ENCODE assay signal across 7 cellular contexts in the genomic region with DNA sequence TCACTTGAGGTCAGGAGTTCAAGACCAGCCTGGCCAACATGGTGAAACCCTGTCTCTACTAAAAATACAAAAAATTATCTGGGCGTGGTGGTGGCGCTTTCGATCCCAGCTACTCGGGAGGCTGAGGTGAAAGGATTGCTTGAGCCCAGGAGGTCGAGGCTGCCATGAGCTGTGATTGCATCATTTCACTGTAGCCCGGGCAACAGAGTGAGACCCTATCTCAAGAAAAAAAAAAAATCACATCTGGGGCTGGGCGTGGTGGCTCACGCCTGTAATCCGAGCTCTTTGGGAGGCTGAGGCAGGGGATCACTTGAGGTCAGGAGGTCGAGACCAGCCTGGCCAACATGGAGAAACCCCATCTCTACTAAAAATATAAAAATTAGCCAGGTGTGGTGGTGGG.
DNase-seq lines count a peak whose midpoint lies in the region; ATAC-seq, FAIRE-seq and TF ChIP-seq lines count a peak whose summit lies in the region.
"Not testable (repeated sequence)": the region's sequence is repeated elsewhere in the genome, so short reads cannot be mapped to it uniquely, and the experiment has no call there.

No MANE protein-coding gene starts in this region.

- not testable (repeated sequence) for FAIRE-seq in K562 (lab: Jason Lieb, UNC)

- 3% methylated on average over 10 of the region's 10 CpGs for WGBS in K562 (ENCODE audit: insufficient coverage, low coverage, missing lambda C conversion rate)

- peak overlapping the region; percentile 41 for H3K4me2 ChIP-seq in BLaER1
- H3K4me2 ChIP-seq in K562 (ENCODE audit: insufficient read depth, low read length) = not testable (repeated sequence)

- H3K27ac Mint-ChIP-seq in HFFc6 = peak overlapping the region; percentile 97; the same call in 1 of the 2 replicates
- not testable (repeated sequence) for H3K27ac Mint-ChIP-seq in type B pancreatic cell

- H4K20me1 ChIP-seq in BLaER1; K562 (replicated peaks; ENCODE audit: control insufficient read depth, insufficient read depth, low read length): not testable (repeated sequence)

- H3K9me1 ChIP-seq in K562 (ENCODE audit: control insufficient read depth, insufficient read depth, low read length) = not testable (repeated sequence)

- peaks cover 43% of the 10 kb centered on the region for H3K4me1 ChIP-seq in BLaER1
- not testable (repeated sequence) for H3K4me1 ChIP-seq in K562 (replicated peaks in 1 of 2; ENCODE audit: control insufficient read depth in 2 of 2, insufficient read depth in 2 of 2, low read length in 2 of 2)
- peaks cover 0 to 44% of the 10 kb centered on the region in 2 donors for H3K4me1 ChIP-seq in right atrium auricular region

- H3K27ac ChIP-seq in BLaER1; K562 (ENCODE audit: extremely low read depth, low read depth, low read length); right atrium auricular region: not testable (repeated sequence)
- H3K27ac ChIP-seq in RWPE1 = peak overlapping the region; percentile 99

- H3K4me1 Mint-ChIP-seq in HFFc6 (ENCODE audit: low read depth) = peaks cover 29% of the 10 kb centered on the region
- peaks cover 31% of the 10 kb centered on the region for H3K4me1 Mint-ChIP-seq in type B pancreatic cell (ENCODE audit: unreplicated experiment)

- intact Hi-C loops in K562 (cut with micrococcal nuclease) = not testable (repeated sequence)

- not testable (repeated sequence) for H3K9ac ChIP-seq in BLaER1; K562 (ENCODE audit: insufficient read depth in 1 of 2, low read depth in 2 of 2, low read length in 2 of 2)

- H3K4me3 Mint-ChIP-seq in HFFc6, type B pancreatic cell: not testable (repeated sequence)

- not testable (repeated sequence) for H3K4me3 ChIP-seq in BLaER1, K562, right atrium auricular region

- not testable (repeated sequence) for BruUV-seq in K562 (replicated peaks; lab: Mats Ljungman, UMichigan)

- TF ChIP-seq POLR2A in K562 (conservative IDR thresholded peaks at IDR 0.05) = not testable (repeated sequence)

- not testable (repeated sequence) for H3K9me3 Mint-ChIP-seq in HFFc6, type B pancreatic cell

- not testable (repeated sequence) for H2AFZ ChIP-seq in K562 (ENCODE audit: low read depth, low read length)

- POLR2A ChIA-PET in RWPE1 (lab: Yijun Ruan, JAX; ENCODE audit: low non-redundant PET); K562 (lab: Yijun Ruan, JAX): not testable (repeated sequence)

- CTCF ChIA-PET in RWPE1 (lab: Yijun Ruan, JAX) = interaction anchor here (0.6 kb wide), 1 partner anchor 134 kb away, joined by 4 read pairs; no protein-coding TSS in a partner anchor
- CTCF ChIA-PET in K562 (lab: Yijun Ruan, JAX; ENCODE audit: low intra/inter-chr PET ratio) = not testable (repeated sequence)

- H3K27me3 ChIP-seq in BLaER1, right atrium auricular region: not testable (repeated sequence)
- H3K27me3 ChIP-seq in K562 (ENCODE audit: control insufficient read depth in 2 of 2, insufficient read depth in 2 of 2, low read length in 2 of 2) = peaks cover 30 to 76% of the 10 kb centered on the region in 2 experiments

- TF ChIP-seq RAD21 in K562 (CRISPR knock-in tag; conservative IDR thresholded peaks at IDR 0.05 in 1 of 2, IDR thresholded peaks at IDR 0.05 in 1 of 2) = not testable (repeated sequence)

- H3K79me2 ChIP-seq in K562 (ENCODE audit: control insufficient read depth, insufficient read depth, low read length) = not testable (repeated sequence)

- not testable (repeated sequence) for H3K9me3 ChIP-seq in BLaER1; K562 (replicated peaks; ENCODE audit: control insufficient read depth, insufficient read depth, low read depth, low read length); right atrium auricular region

- not testable (repeated sequence) for ATAC-seq in K562

- DNase-seq in HFFc6; RWPE1 (ENCODE audit: low spot score); K562 (ENCODE audit: extremely low read depth in 1 of 4, low spot score in 3 of 4): not testable (repeated sequence)
- DNase-seq in right atrium auricular region (ENCODE audit: low spot score) (peak; percentile 30), mesenteric fat pad (ENCODE audit: low spot score) (peak; percentile 16), type B pancreatic cell (ENCODE audit: extremely low spot score, unreplicated experiment) (peak; percentile 16)

- peaks cover 23% of the 10 kb centered on the region for H3K27me3 Mint-ChIP-seq in HFFc6 (ENCODE audit: insufficient read depth)
- H3K27me3 Mint-ChIP-seq in type B pancreatic cell = peaks cover 16% of the 10 kb centered on the region

- in situ Hi-C loops in K562 (cut with MboI) = not testable (repeated sequence)

- TF ChIP-seq EP300 in K562 (IDR thresholded peaks at IDR 0.05; ENCODE audit: low read length) = not testable (repeated sequence)

- not testable (repeated sequence) for TF ChIP-seq CTCF in HFFc6 (IDR thresholded peaks at IDR 0.05); RWPE1 (conservative IDR thresholded peaks at IDR 0.05; ENCODE audit: low read depth); K562 (IDR thresholded peaks at IDR 0.05 in 2 of 3, conservative IDR thresholded peaks at IDR 0.05 in 1 of 3; ENCODE audit: insufficient read depth in 2 of 3, low read depth in 1 of 3, low read length in 3 of 3); right atrium auricular region (IDR thresholded peaks at IDR 0.05); type B pancreatic cell (conservative IDR thresholded peaks at IDR 0.05)

- H3K36me3 Mint-ChIP-seq in HFFc6 (ENCODE audit: low read depth); type B pancreatic cell: not testable (repeated sequence)

- not testable (repeated sequence) for H3K36me3 ChIP-seq in BLaER1; K562 (ENCODE audit: control insufficient read depth, insufficient read depth, low read length); right atrium auricular region

TF ChIP-seq in K562, 482 proteins besides CTCF, POLR2A, EP300 and RAD21:
- TF ChIP-seq, protein P1, sequence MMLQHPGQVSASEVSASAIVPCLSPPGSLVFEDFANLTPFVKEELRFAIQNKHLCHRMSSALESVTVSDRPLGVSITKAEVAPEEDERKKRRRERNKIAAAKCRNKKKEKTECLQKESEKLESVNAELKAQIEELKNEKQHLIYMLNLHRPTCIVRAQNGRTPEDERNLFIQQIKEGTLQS (IDR thresholded peaks at IDR 0.05) = peak; percentile 14; the same call in 1 of the 2 replicates
- TF ChIP-seq, protein P1 (CRISPR knock-in tag; conservative IDR thresholded peaks at IDR 0.05) = not testable (repeated sequence)
